ENCODE assay signal across 1 cellular context in genomic region chr6:25486580-25486979, GRCh38.
TF ChIP-seq lines count a peak whose summit lies in the region.

No MANE protein-coding gene starts in this region.

TF ChIP-seq in SK-N-SH, 30 proteins besides CTCF, POLR2A, EP300 and RAD21 (continued from another document):
- no peak for TF ChIP-seq ZBTB33 (IDR thresholded peaks at IDR 0.05; ENCODE audit: borderline replicate concordance, low read depth)
- TF ChIP-seq GATA2 (CRISPR knock-in tag; IDR thresholded peaks at IDR 0.05), result peak; percentile 56
- TF ChIP-seq USF2 (IDR thresholded peaks at IDR 0.05; ENCODE audit: borderline replicate concordance, low read depth, low read length), result no peak
- TF ChIP-seq MAX (IDR thresholded peaks at IDR 0.05; ENCODE audit: low read depth), result no peak
